In the genomic region with DNA sequence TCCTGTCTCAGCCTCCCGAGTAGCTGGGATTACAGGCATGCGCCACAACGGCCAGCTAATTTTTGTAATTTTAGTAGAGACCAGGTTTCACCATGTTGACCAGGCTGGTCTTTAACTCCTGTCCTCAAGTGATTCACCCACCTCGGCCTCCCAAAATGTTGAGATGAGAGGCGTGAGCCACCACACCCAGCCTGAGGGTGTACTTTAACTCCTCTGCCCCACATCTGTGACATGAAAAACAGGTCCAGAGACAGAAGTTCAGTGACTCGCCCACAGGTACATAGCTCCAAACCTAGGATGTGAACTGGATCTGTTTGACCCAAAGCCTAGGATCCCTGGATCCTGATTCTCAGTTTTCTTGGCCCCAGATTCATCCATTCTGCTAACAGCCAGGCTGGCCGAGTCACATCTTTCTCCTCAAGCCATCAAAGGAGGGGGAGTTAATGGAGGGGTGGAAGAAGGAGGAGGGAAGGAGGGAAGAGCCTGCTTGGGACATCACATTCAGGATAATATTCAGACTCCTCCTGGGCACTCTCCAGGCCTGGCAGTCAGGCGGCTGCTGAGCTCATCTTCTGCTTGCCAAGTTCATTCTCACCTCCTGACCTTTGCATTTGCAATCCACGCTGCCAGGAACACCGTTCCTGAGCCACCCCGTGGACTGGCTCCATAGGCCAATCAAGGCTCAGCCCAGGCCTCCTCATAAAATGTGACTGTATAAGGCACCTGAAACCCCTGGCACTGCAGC, we compare ENCODE assay signal across 10 cellular contexts. TPM values are rescaled to one million over a fixed set of nuclear protein-coding genes. Genes with fewer than 3 reads are reported as not detected.
DNase-seq lines count a peak whose midpoint lies in the region; ATAC-seq and TF ChIP-seq lines count a peak whose summit lies in the region.
"Had no signal": no experiment of that assay in that cellular context is flagged by ENCODE, and none has a peak within 500 bp of the region (broad histone marks: within the 10 kb centered on the region; RNA-seq: fewer than 3 reads in every experiment).

No MANE protein-coding gene starts in this region.

- no peaks in the 10 kb centered on the region for H3K9me3 ChIP-seq in lower lobe of right lung
- H3K9me3 ChIP-seq in thyroid gland, result no peaks in the 10 kb centered on the region

- peak; percentile 1 to 9 for ATAC-seq in lower lobe of right lung
- no peak for ATAC-seq in GM18511 (IDR thresholded peaks at IDR 0.05; ENCODE audit: unreplicated experiment)

- H3K27me3 ChIP-seq in lower lobe of right lung (ENCODE audit: low read depth) (no peaks in the 10 kb centered on the region), thyroid gland (no peaks in the 10 kb centered on the region)

- H3K4me3 ChIP-seq in lower lobe of right lung (no peak overlapping the region), thyroid gland (replicated peaks in 1 of 3) (no peak overlapping the region)

- 77 to 82% methylated on average over 11 of the region's 11 CpGs for WGBS in thyroid gland, 2 donors

- H3K36me3 ChIP-seq in lower lobe of right lung (no peaks in the 10 kb centered on the region), thyroid gland (no peaks in the 10 kb centered on the region)

- peak; percentile 79 for DNase-seq in NCI-H226
- peak; percentile 83 for DNase-seq in dermis blood vessel endothelial cell
- DNase-seq in lower lobe of right lung, result no peak
- peak in 1 of 2 donors; percentile 19 for DNase-seq in thyroid gland
- DNase-seq in germinal center (ENCODE audit: low spot score), result no peak
- DNase-seq in CD1c-positive myeloid dendritic cell (ENCODE audit: extremely low spot score), result no peak
- DNase-seq in cortex of kidney (lab: John Stamatoyannopoulos, UW), result no peak
- DNase-seq: activated CD4-positive, alpha-beta T cell treated with anti-CD3 and anti-CD28 coated beads, Interleukin-2, amount 50 U/mL, for 1 hour; stimulated activated CD4-positive, alpha-beta T cell treated with anti-CD3 and anti-CD28 coated beads, Interleukin-4, amount 100 ng/mL, for 24 hours had no signal

- no peak for TF ChIP-seq POLR2A in thyroid gland (IDR thresholded peaks at IDR 0.05)

- intact Hi-C loops in lower lobe of right lung (cut with DNase I), result no loop called here
- intact Hi-C loops in thyroid gland (cut with DNase I), result no loop called here

- TF ChIP-seq CTCF in lower lobe of right lung (IDR thresholded peaks at IDR 0.05) (no peak), thyroid gland (IDR thresholded peaks at IDR 0.05) (no peak)

- H3K4me1 ChIP-seq in lower lobe of right lung (peaks cover 29% of the 10 kb centered on the region), thyroid gland (peaks cover 13 to 23% of the 10 kb centered on the region in 2 donors)

- H3K27ac ChIP-seq in lower lobe of right lung (peak overlapping the region; percentile 48), thyroid gland (peak overlapping the region in 2 of 3 donors; percentile 50 to 55)

RNA-seq across cellular contexts. Expression of a gene that starts 3.1 kb away (rescaled TPM):
- total RNA-seq in dermis blood vessel endothelial cell, result 23.1 and 88.9 TPM in 2 replicates
- total RNA-seq in lower lobe of right lung, result 1.8 TPM
- 1 to 10 TPM in 1 of 4 donors, under 1 TPM in 2, not detected in 1; 0.24 to 1.1 (median 0.78) TPM for total RNA-seq in thyroid gland

RNA-seq across cellular contexts. Expression of a gene that starts 44.9 kb away (rescaled TPM):
- total RNA-seq in dermis blood vessel endothelial cell (102 and 108 TPM in 2 replicates), lower lobe of right lung (191 TPM), thyroid gland (100 to 1,000 TPM; 177 to 241 (median 222) TPM)

Comparison
In these comparisons a context has a peak if more than half of its experiments do, and no peak if none do; other contexts are left out.
1. DNase-seq: peak in NCI-H226 (single experiment) and dermis blood vessel endothelial cell (single experiment); none in lower lobe of right lung (single experiment), germinal center (single experiment), CD1c-positive myeloid dendritic cell (single experiment) and cortex of kidney (single experiment).